Comparison of ENCODE assay signal across 14 cellular contexts in the genomic region with DNA sequence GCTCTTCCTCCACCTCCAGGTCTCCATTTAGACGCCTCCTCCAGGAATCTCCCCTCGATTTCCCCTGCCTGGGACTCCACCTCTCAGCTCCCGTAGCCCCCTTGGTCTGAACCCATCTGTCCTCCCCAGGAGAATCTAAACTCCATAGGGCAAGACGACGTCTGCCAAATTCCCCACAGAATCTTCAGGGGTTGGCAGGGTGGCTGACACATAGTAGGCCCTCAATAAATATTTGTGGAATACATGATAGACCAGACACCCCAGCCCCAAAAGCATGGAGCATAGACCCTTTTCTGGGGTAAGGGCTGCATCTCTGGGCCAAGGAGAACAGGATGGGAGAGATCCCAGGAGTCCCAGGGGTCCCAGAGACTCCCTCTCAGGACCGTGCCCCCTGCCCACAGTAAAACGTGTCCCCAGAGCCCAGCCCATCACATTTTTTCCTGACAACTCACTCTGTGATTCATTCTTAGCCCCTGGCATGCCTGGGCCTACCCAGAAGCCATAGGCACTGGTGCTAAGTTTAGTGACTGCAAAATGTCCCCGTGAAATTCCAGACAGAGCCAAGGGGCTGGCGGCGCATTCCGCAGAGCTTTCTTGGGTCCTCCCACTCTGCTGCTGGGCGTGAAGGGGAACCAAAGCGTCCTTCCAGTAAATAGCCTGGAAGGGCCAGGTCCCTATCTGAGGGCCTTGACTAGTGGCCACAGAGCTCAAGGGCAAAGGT.
DNase-seq lines count a peak whose midpoint lies in the region; ATAC-seq and TF ChIP-seq lines count a peak whose summit lies in the region.
"Had no signal": no experiment of that assay in that cellular context is flagged by ENCODE, and none has a peak within 500 bp of the region (broad histone marks: within the 10 kb centered on the region; RNA-seq: fewer than 3 reads in every experiment).

No MANE protein-coding gene starts in this region.

- TF ChIP-seq EP300 in Ishikawa (IDR thresholded peaks at IDR 0.05; ENCODE audit: borderline replicate concordance), result no peak

- H3K27ac Mint-ChIP-seq in chondrocyte (ENCODE audit: unreplicated experiment), result peak overlapping the region; percentile 74
- peak overlapping the region; percentile 9 for H3K27ac Mint-ChIP-seq in mesothelial cell of epicardium
- H3K27ac Mint-ChIP-seq: natural killer cell treated with Interleukin-12 subunit alpha and Interleukin-12 subunit beta and Interleukin-15 and Interleukin-18, amount 100 ng/mL, for 72 hours had no signal

- H3K4me1 Mint-ChIP-seq in chondrocyte (ENCODE audit: low read depth) (peaks cover 33% of the 10 kb centered on the region), mesothelial cell of epicardium (peaks cover 8% of the 10 kb centered on the region)

- no peak for ATAC-seq in GM18873 (IDR thresholded peaks at IDR 0.05; ENCODE audit: low FRiP score, unreplicated experiment)
- ATAC-seq: activated naive CD4-positive, alpha-beta T cell treated with anti-CD3 and anti-CD28 coated beads, Interleukin-2, amount 50 U/mL, for 72 hours; natural killer cell treated with Interleukin-12 subunit alpha and Interleukin-12 subunit beta and Interleukin-15 and Interleukin-18, amount 100 ng/mL, for 72 hours had no signal

- TF ChIP-seq CTCF in chondrocyte (IDR thresholded peaks at IDR 0.05) (no peak), mesothelial cell of epicardium (IDR thresholded peaks at IDR 0.05; ENCODE audit: unreplicated experiment) (no peak), BE2C (IDR thresholded peaks at IDR 0.05; ENCODE audit: low read depth, low read length) (no peak), GM10248 (IDR thresholded peaks at IDR 0.05; ENCODE audit: control extremely low read depth, extremely low read depth, low read depth, missing control alignments) (no peak)

- peaks cover 5% of the 10 kb centered on the region for H3K9me3 Mint-ChIP-seq in chondrocyte (ENCODE audit: low read depth)
- peaks cover 9% of the 10 kb centered on the region for H3K9me3 Mint-ChIP-seq in mesothelial cell of epicardium
- H3K9me3 Mint-ChIP-seq: natural killer cell treated with Interleukin-12 subunit alpha and Interleukin-12 subunit beta and Interleukin-15 and Interleukin-18, amount 100 ng/mL, for 72 hours had no signal

- no peaks in the 10 kb centered on the region for H3K4me1 ChIP-seq in BE2C
- H3K4me1 ChIP-seq: Peyer's patch had no signal

- no peak for TF ChIP-seq RAD21 in Ishikawa (IDR thresholded peaks at IDR 0.05; ENCODE audit: low read depth)

- no peak overlapping the region for H3K4me3 ChIP-seq in BE2C (ENCODE audit: low read depth, low read length)
- H3K4me3 ChIP-seq: Peyer's patch had no signal

- CTCF ChIA-PET in GM10248 (lab: Yijun Ruan, JAX), result interaction anchor here (0.8 to 0.9 kb wide), 2 partner anchors 14 to 17 kb away, joined by 3 read pairs; no protein-coding TSS in a partner anchor

- no peaks in the 10 kb centered on the region for H3K9me3 ChIP-seq in BE2C
- H3K9me3 ChIP-seq: Peyer's patch had no signal

- DNase-seq in ACHN (peak; percentile 22), chondrocyte (ENCODE audit: low spot score) (peak; percentile 35), mesothelial cell of epicardium (ENCODE audit: low spot score in 2 of 2, unreplicated experiment in 2 of 2) (no peak), NCI-H510A (lab: John Stamatoyannopoulos, UW) (no peak), BE2C (no peak), GM10248 (ENCODE audit: extremely low spot score) (no peak)
- DNase-seq: kidney, NCI-H146, NCI-H524 treated with DMSO at 0.1 percent for 48 hours had no signal

- H3K27me3 Mint-ChIP-seq in chondrocyte (ENCODE audit: low read depth) (no peaks in the 10 kb centered on the region), mesothelial cell of epicardium (ENCODE audit: low read depth) (no peaks in the 10 kb centered on the region)

- no peak overlapping the region for H3K4me3 Mint-ChIP-seq in chondrocyte (ENCODE audit: unreplicated experiment)
- no peak overlapping the region for H3K4me3 Mint-ChIP-seq in mesothelial cell of epicardium
- H3K4me3 Mint-ChIP-seq: natural killer cell treated with Interleukin-12 subunit alpha and Interleukin-12 subunit beta and Interleukin-15 and Interleukin-18, amount 100 ng/mL, for 72 hours had no signal

- POLR2A ChIA-PET in GM10248 (lab: Yijun Ruan, JAX), result no interaction called here

- no peaks in the 10 kb centered on the region for H3K27me3 ChIP-seq in BE2C
- H3K27me3 ChIP-seq: Peyer's patch had no signal

- in situ Hi-C loops in ACHN (cut with HindIII; ENCODE audit: low pct_ligation_motif_present, low pct_unique_long_range_greater_than_20kb, low sequenced_read_pairs), result no loop called here

- no peaks in the 10 kb centered on the region for H3K36me3 ChIP-seq in BE2C
- H3K36me3 ChIP-seq: Peyer's patch had no signal

- H3K36me3 Mint-ChIP-seq in chondrocyte (ENCODE audit: low read depth) (peaks cover 1% of the 10 kb centered on the region), mesothelial cell of epicardium (no peaks in the 10 kb centered on the region)
- H3K36me3 Mint-ChIP-seq: natural killer cell treated with Interleukin-12 subunit alpha and Interleukin-12 subunit beta and Interleukin-15 and Interleukin-18, amount 100 ng/mL, for 72 hours had no signal

TF ChIP-seq in Ishikawa, 13 proteins besides CTCF, POLR2A, EP300 and RAD21:
- TF ChIP-seq FOXM1 (IDR thresholded peaks at IDR 0.05; ENCODE audit: borderline replicate concordance, low read depth) (no peak), ZBTB7A (IDR thresholded peaks at IDR 0.05; ENCODE audit: low read depth) (0 out of 2 replicates have a peak, but pooled peaks have one; percentile 42)
TF ChIP-seq in Ishikawa: peak in this region for 1.

Comparison
In these comparisons a context has a peak if more than half of its experiments do, and no peak if none do; other contexts are left out.
1. DNase-seq: peak in ACHN (single experiment) and chondrocyte (single experiment); none in mesothelial cell of epicardium (0 of 2), NCI-H510A (single experiment), BE2C (single experiment) and GM10248 (single experiment).